In genomic region chr12:6921996-6922935, GRCh38 we compare ENCODE assay signal across 11 cellular contexts. TPM values are rescaled to one million over a fixed set of nuclear protein-coding genes. Genes with fewer than 3 reads are reported as not detected.
DNase-seq lines count a peak whose midpoint lies in the region; ATAC-seq, FAIRE-seq and TF ChIP-seq lines count a peak whose summit lies in the region.
"Had no signal": no experiment of that assay in that cellular context is flagged by ENCODE, and none has a peak within 500 bp of the region (broad histone marks: within the 10 kb centered on the region; RNA-seq: fewer than 3 reads in every experiment).

No MANE protein-coding gene starts in this region.

- H3K27me3 Mint-ChIP-seq in astrocyte (ENCODE audit: low read depth, unreplicated experiment) (no peaks in the 10 kb centered on the region), immature natural killer cell (ENCODE audit: low read depth in 3 of 3) (peaks cover 0 to 15% (median 7%) of the 10 kb centered on the region in 3 donors)

- TF ChIP-seq CTCF in GM12865 (IDR thresholded peaks at IDR 0.05; ENCODE audit: insufficient read depth, low read depth, low read length, missing control alignments) (no peak), astrocyte (IDR thresholded peaks at IDR 0.05; ENCODE audit: insufficient read depth, low read depth, low read length) (no peak), spleen (IDR thresholded peaks at IDR 0.05 in 8 of 11, conservative IDR thresholded peaks at IDR 0.05 in 3 of 11) (no peak), psoas muscle (IDR thresholded peaks at IDR 0.05) (no peak)

- H3K4me1 Mint-ChIP-seq in astrocyte (ENCODE audit: low read depth, unreplicated experiment) (peaks cover 39% of the 10 kb centered on the region), immature natural killer cell (peaks cover 18 to 20% of the 10 kb centered on the region in 2 donors)

- H3K9me3 ChIP-seq in astrocyte (ENCODE audit: insufficient read depth, low read depth, low read length) (no peaks in the 10 kb centered on the region), spleen (no peaks in the 10 kb centered on the region), psoas muscle (no peaks in the 10 kb centered on the region)

- peaks cover 14% of the 10 kb centered on the region for H3K36me3 Mint-ChIP-seq in astrocyte (ENCODE audit: low read depth, unreplicated experiment)
- peaks cover 0 to 5% (median 0%) of the 10 kb centered on the region in 3 donors for H3K36me3 Mint-ChIP-seq in immature natural killer cell

- peaks cover 8% of the 10 kb centered on the region for H3K79me2 ChIP-seq in astrocyte (ENCODE audit: insufficient read depth, low read length)

- H3K27ac ChIP-seq in astrocyte (ENCODE audit: low read depth, low read length) (no peak overlapping the region), spleen (peak overlapping the region in 6 of 8 donors; percentile 5 to 95 (median 56)), psoas muscle (no peak overlapping the region)

- H3K4me3 Mint-ChIP-seq in astrocyte (ENCODE audit: unreplicated experiment) (peak overlapping the region; percentile 34), immature natural killer cell (no peak overlapping the region)

- no peak overlapping the region for H3K9ac ChIP-seq in astrocyte (ENCODE audit: low read length)

- H2AFZ ChIP-seq in astrocyte (ENCODE audit: low read depth, low read length) = no peak overlapping the region

- ATAC-seq in HG02642 (IDR thresholded peaks at IDR 0.05; ENCODE audit: poor library complexity, unreplicated experiment) (peak; percentile 39), psoas muscle (no peak)

- H3K4me3 ChIP-seq in GM12865 (ENCODE audit: low read depth, low read length) (peak overlapping the region; percentile 5; the same call in 1 of the 2 replicates), astrocyte (ENCODE audit: insufficient read depth, low read depth, low read length) (no peak overlapping the region), spleen (peak overlapping the region in 1 of 8 donors; percentile 8), psoas muscle (no peak overlapping the region)

- intact Hi-C loops in spleen (cut with DNase I; ENCODE audit: low total_unique reads) (no loop called here), psoas muscle (cut with DNase I) (loop anchor here in 1 of 2 donors (5.0 kb wide), 1 partner anchor 40 kb away; no protein-coding TSS in a partner anchor)

- no peaks in the 10 kb centered on the region for H3K27me3 ChIP-seq in astrocyte (ENCODE audit: insufficient read depth, low read length)
- peaks cover 0 to 7% (median 0%) of the 10 kb centered on the region in 7 donors for H3K27me3 ChIP-seq in spleen (replicated peaks in 1 of 7)
- H3K27me3 ChIP-seq in psoas muscle (ENCODE audit: insufficient read depth in 3 of 3, low read length in 2 of 3) = no peaks in the 10 kb centered on the region

- WGBS in spleen, 5 donors = 53 to 58% (median 55%) methylated on average over 9 of the region's 9 CpGs
- 72 to 81% (median 73%) methylated on average over 9 of the region's 9 CpGs for WGBS in psoas muscle, 3 donors

- no peaks in the 10 kb centered on the region for H3K9me3 Mint-ChIP-seq in astrocyte (ENCODE audit: unreplicated experiment)
- no peaks in the 10 kb centered on the region for H3K9me3 Mint-ChIP-seq in immature natural killer cell

- peaks cover 2% of the 10 kb centered on the region for H3K36me3 ChIP-seq in astrocyte (ENCODE audit: insufficient read depth, low read length)
- peaks cover 0 to 19% (median 3%) of the 10 kb centered on the region in 6 donors for H3K36me3 ChIP-seq in spleen
- H3K36me3 ChIP-seq in psoas muscle (ENCODE audit: insufficient read depth in 1 of 2, low read depth in 1 of 2) = no peaks in the 10 kb centered on the region

- TF ChIP-seq POLR2A in spleen (IDR thresholded peaks at IDR 0.05) = no peak

- no peak overlapping the region for H3K4me2 ChIP-seq in astrocyte (ENCODE audit: low read length)

- H4K20me1 ChIP-seq in astrocyte (ENCODE audit: insufficient read depth, low read length) = no peaks in the 10 kb centered on the region

- DNase-seq in GM12865 (ENCODE audit: low read depth) (peak; percentile 64), astrocyte (ENCODE audit: low read depth) (no peak), spleen (peak; percentile 74), immature natural killer cell (no peak), psoas muscle (no peak), NOMO-1 (lab: John Stamatoyannopoulos, UW; ENCODE audit: unreplicated experiment in 2 of 2) (no peak)
- DNase-seq: effector CD8-positive, alpha-beta T cell; NCI-H1092; NCI-H69; nucleus accumbens had no signal

- no peak for FAIRE-seq in astrocyte (lab: Jason Lieb, UNC)

- peaks cover 35% of the 10 kb centered on the region for H3K4me1 ChIP-seq in astrocyte (ENCODE audit: insufficient read depth, low read length)
- H3K4me1 ChIP-seq in spleen = peaks cover 5 to 59% (median 55%) of the 10 kb centered on the region in 6 donors
- H3K4me1 ChIP-seq in psoas muscle = peaks cover 28% of the 10 kb centered on the region

- H3K27ac Mint-ChIP-seq in astrocyte (ENCODE audit: unreplicated experiment) = no peak overlapping the region
- peak overlapping the region in 1 of 6 donors; percentile 16 for H3K27ac Mint-ChIP-seq in immature natural killer cell

RNA-seq across cellular contexts. Expression of gene ATN1, which starts 5.5 kb away (rescaled TPM):
- 94.9 and 97.8 TPM in 2 replicates for total RNA-seq in astrocyte
- 100 to 1,000 TPM in 1 of 7 donors, 10 to 100 TPM in 6; 64.7 to 112 (median 81.7) TPM for total RNA-seq in spleen
- polyA plus RNA-seq in spleen = 10 to 100 TPM; 10.1 to 42.0 (median 21.4) TPM
- polyA plus RNA-seq in immature natural killer cell = 1 to 10 TPM in 2 of 3 donors, not detected in 1; 1.0 to 2.1 TPM
- total RNA-seq in psoas muscle = 10 to 100 TPM; 43.3 to 55.8 (median 50.9) TPM
- polyA plus RNA-seq in psoas muscle = 10 to 100 TPM; 24.9 to 46.0 (median 33.7) TPM

RNA-seq across cellular contexts. Expression of gene ENO2, which starts 7.9 kb away (rescaled TPM):
- total RNA-seq in astrocyte (46.4 and 47.7 TPM in 2 replicates), spleen (10 to 100 TPM in 6 of 7 donors, 1 to 10 TPM in 1; 7.6 to 37.7 (median 25.0) TPM), psoas muscle (1 to 10 TPM; 2.0 to 4.6 (median 2.3) TPM)
- polyA plus RNA-seq in spleen (10 to 100 TPM; 11.5 to 41.3 (median 29.1) TPM), immature natural killer cell (1 to 10 TPM; 2.0 to 6.5 (median 3.8) TPM), psoas muscle (1 to 10 TPM; 1.4 to 2.0 (median 1.8) TPM)

RNA-seq across cellular contexts. Expression of gene LRRC23, which starts 17.6 kb away (rescaled TPM):
- total RNA-seq in astrocyte (5.0 and 5.2 TPM in 2 replicates), spleen (1 to 10 TPM; 3.1 to 9.6 (median 5.9) TPM), psoas muscle (10 to 100 TPM; 10.2 to 14.9 (median 12.5) TPM)
- polyA plus RNA-seq in spleen (10 to 100 TPM in 1 of 3 donors, 1 to 10 TPM in 2; 7.0 to 10.1 (median 7.5) TPM), immature natural killer cell (1 to 10 TPM; 2.3 to 4.4 (median 2.4) TPM), psoas muscle (10 to 100 TPM in 2 of 3 donors, 1 to 10 TPM in 1; 9.5 to 29.0 (median 14.3) TPM)

RNA-seq across cellular contexts. Expression of gene RNU7-1, which starts 21.4 kb away (rescaled TPM):
- total RNA-seq in astrocyte = not detected in 2 replicates
- total RNA-seq in spleen = not detected
- not detected for polyA plus RNA-seq in spleen
- polyA plus RNA-seq in immature natural killer cell = not detected
- total RNA-seq in psoas muscle = not detected
- polyA plus RNA-seq in psoas muscle = not detected

RNA-seq across cellular contexts. Expression of gene C12orf57, which starts 21.6 kb away (rescaled TPM):
- total RNA-seq in astrocyte (117 and 123 TPM in 2 replicates), spleen (100 to 1,000 TPM in 6 of 7 donors, 10 to 100 TPM in 1; 79.2 to 364 (median 116) TPM), psoas muscle (100 to 1,000 TPM in 2 of 4 donors, 10 to 100 TPM in 2; 80.4 to 110 (median 95.6) TPM)
- polyA plus RNA-seq in spleen (100 to 1,000 TPM; 181 to 323 (median 242) TPM), immature natural killer cell (100 to 1,000 TPM in 2 of 3 donors, 10 to 100 TPM in 1; 83.7 to 315 (median 170) TPM), psoas muscle (100 to 1,000 TPM; 223 to 269 (median 247) TPM)

Comparison
In these comparisons a context has a peak if more than half of its experiments do, and no peak if none do; other contexts are left out.
1. DNase-seq: peak in GM12865 (single experiment) and spleen (single experiment); none in astrocyte (single experiment), immature natural killer cell (0 of 3), psoas muscle (0 of 2) and NOMO-1 (0 of 2).
2. H3K27ac ChIP-seq: peak in spleen (6 of 8); none in astrocyte (single experiment) and psoas muscle (single experiment).